Comparison of ENCODE assay signal across 13 cellular contexts in genomic region chr1:33343539-33343938, GRCh38. TPM values are rescaled to one million over a fixed set of nuclear protein-coding genes. Genes with fewer than 3 reads are reported as not detected.
DNase-seq lines count a peak whose midpoint lies in the region; ATAC-seq and TF ChIP-seq lines count a peak whose summit lies in the region.
"Had no signal": no experiment of that assay in that cellular context is flagged by ENCODE, and none has a peak within 500 bp of the region (broad histone marks: within the 10 kb centered on the region; RNA-seq: fewer than 3 reads in every experiment).

No MANE protein-coding gene starts in this region.

- H3K9me3 ChIP-seq in BLaER1 (no peaks in the 10 kb centered on the region), adipocyte (ENCODE audit: control insufficient read depth, low read length) (no peaks in the 10 kb centered on the region)
- H3K9me3 ChIP-seq: BE2C had no signal

- peaks cover 73% of the 10 kb centered on the region for H3K4me1 Mint-ChIP-seq in glutamatergic neuron (ENCODE audit: low read depth, unreplicated experiment)
- peaks cover 36 to 38% of the 10 kb centered on the region in 2 donors for H3K4me1 Mint-ChIP-seq in effector memory CD8-positive, alpha-beta T cell (ENCODE audit: low read depth in 2 of 2)

- H3K36me3 Mint-ChIP-seq in glutamatergic neuron (ENCODE audit: unreplicated experiment) = peaks cover 13% of the 10 kb centered on the region
- H3K36me3 Mint-ChIP-seq in effector memory CD8-positive, alpha-beta T cell (ENCODE audit: insufficient read depth) = peaks cover 17% of the 10 kb centered on the region

- TF ChIP-seq CTCF in glutamatergic neuron (IDR thresholded peaks at IDR 0.05; ENCODE audit: partially characterized antibody, unreplicated experiment) = no peak

- peaks cover 100% of the 10 kb centered on the region for H4K20me1 ChIP-seq in BLaER1

- no peaks in the 10 kb centered on the region for H3K27me3 ChIP-seq in BLaER1
- no peaks in the 10 kb centered on the region for H3K27me3 ChIP-seq in adipocyte (replicated peaks; ENCODE audit: control insufficient read depth, insufficient read depth, low read length)
- H3K27me3 ChIP-seq in rectal smooth muscle tissue (ENCODE audit: control insufficient read depth, insufficient read depth, low read length) = no peaks in the 10 kb centered on the region
- H3K27me3 ChIP-seq: BE2C, foreskin keratinocyte had no signal

- DNase-seq in adipocyte (ENCODE audit: low read depth) = peak; percentile 53
- DNase-seq in glutamatergic neuron = no peak
- DNase-seq in DMS 273 (lab: John Stamatoyannopoulos, UW; ENCODE audit: unreplicated experiment) = no peak
- DNase-seq in dedifferentiated amniotic fluid mesenchymal stem cell (ENCODE audit: extremely low spot score) = no peak
- no peak for DNase-seq in effector memory CD8-positive, alpha-beta T cell
- DNase-seq: aorta, BE2C, foreskin keratinocyte, NCI-H2081 treated with DMSO at 0.1 percent for 48 hours had no signal

- ATAC-seq in GM21526 (IDR thresholded peaks at IDR 0.05; ENCODE audit: low FRiP score, unreplicated experiment) = no peak
- no peak for ATAC-seq in effector memory CD8-positive, alpha-beta T cell (replicated peaks)
- ATAC-seq: foreskin keratinocyte had no signal

- peaks cover 100% of the 10 kb centered on the region for H3K4me1 ChIP-seq in BLaER1
- peaks cover 91% of the 10 kb centered on the region for H3K4me1 ChIP-seq in adipocyte (ENCODE audit: control insufficient read depth, insufficient read depth, low read length)
- H3K4me1 ChIP-seq in rectal smooth muscle tissue (ENCODE audit: control insufficient read depth, insufficient read depth, low read length) = peaks cover 82% of the 10 kb centered on the region

- H3K4me3 Mint-ChIP-seq in glutamatergic neuron (ENCODE audit: unreplicated experiment) = peak overlapping the region; percentile 70
- H3K4me3 Mint-ChIP-seq in effector memory CD8-positive, alpha-beta T cell = no peak overlapping the region

- H3K27ac ChIP-seq in BLaER1 (peak overlapping the region; percentile 59), rectal smooth muscle tissue (ENCODE audit: low read depth, low read length) (peak overlapping the region; percentile 9)
- H3K27ac ChIP-seq: foreskin keratinocyte had no signal

- H3K4me2 ChIP-seq in BLaER1 = peak overlapping the region; percentile 96

- H3K36me3 ChIP-seq in BLaER1 (peaks cover 63% of the 10 kb centered on the region), adipocyte (ENCODE audit: control insufficient read depth, insufficient read depth, low read length, severe bottlenecking) (peaks cover 37% of the 10 kb centered on the region), rectal smooth muscle tissue (ENCODE audit: control insufficient read depth, insufficient read depth, low read length) (no peaks in the 10 kb centered on the region)
- H3K36me3 ChIP-seq: BE2C had no signal

- H3K27me3 Mint-ChIP-seq in glutamatergic neuron (ENCODE audit: unreplicated experiment) = peaks cover 21% of the 10 kb centered on the region
- no peaks in the 10 kb centered on the region for H3K27me3 Mint-ChIP-seq in effector memory CD8-positive, alpha-beta T cell

- peak overlapping the region; percentile 52 for H3K27ac Mint-ChIP-seq in glutamatergic neuron (ENCODE audit: unreplicated experiment)
- H3K27ac Mint-ChIP-seq in effector memory CD8-positive, alpha-beta T cell = no peak overlapping the region

- no peak overlapping the region for H3K4me3 ChIP-seq in BLaER1
- H3K4me3 ChIP-seq in adipocyte (ENCODE audit: low read length) = peak overlapping the region; percentile 20
- no peak overlapping the region for H3K4me3 ChIP-seq in rectal smooth muscle tissue (ENCODE audit: low read length)

- H3K9ac ChIP-seq in BLaER1 (peak overlapping the region; percentile 63), adipocyte (ENCODE audit: low read length) (peak overlapping the region; percentile 61), rectal smooth muscle tissue (ENCODE audit: low read length) (no peak overlapping the region)

- H3K9me3 Mint-ChIP-seq in glutamatergic neuron (ENCODE audit: unreplicated experiment) = peaks cover 25% of the 10 kb centered on the region
- H3K9me3 Mint-ChIP-seq in effector memory CD8-positive, alpha-beta T cell = no peaks in the 10 kb centered on the region

RNA-seq across cellular contexts. Expression of gene A3GALT2, which starts 22.6 kb away (rescaled TPM):
- total RNA-seq in glutamatergic neuron (ENCODE audit: unreplicated experiment) = 0.71 TPM
- total RNA-seq: foreskin keratinocyte, mesenteric fat pad had no signal
